ENCODE assay signal across 23 cellular contexts in the genomic region with DNA sequence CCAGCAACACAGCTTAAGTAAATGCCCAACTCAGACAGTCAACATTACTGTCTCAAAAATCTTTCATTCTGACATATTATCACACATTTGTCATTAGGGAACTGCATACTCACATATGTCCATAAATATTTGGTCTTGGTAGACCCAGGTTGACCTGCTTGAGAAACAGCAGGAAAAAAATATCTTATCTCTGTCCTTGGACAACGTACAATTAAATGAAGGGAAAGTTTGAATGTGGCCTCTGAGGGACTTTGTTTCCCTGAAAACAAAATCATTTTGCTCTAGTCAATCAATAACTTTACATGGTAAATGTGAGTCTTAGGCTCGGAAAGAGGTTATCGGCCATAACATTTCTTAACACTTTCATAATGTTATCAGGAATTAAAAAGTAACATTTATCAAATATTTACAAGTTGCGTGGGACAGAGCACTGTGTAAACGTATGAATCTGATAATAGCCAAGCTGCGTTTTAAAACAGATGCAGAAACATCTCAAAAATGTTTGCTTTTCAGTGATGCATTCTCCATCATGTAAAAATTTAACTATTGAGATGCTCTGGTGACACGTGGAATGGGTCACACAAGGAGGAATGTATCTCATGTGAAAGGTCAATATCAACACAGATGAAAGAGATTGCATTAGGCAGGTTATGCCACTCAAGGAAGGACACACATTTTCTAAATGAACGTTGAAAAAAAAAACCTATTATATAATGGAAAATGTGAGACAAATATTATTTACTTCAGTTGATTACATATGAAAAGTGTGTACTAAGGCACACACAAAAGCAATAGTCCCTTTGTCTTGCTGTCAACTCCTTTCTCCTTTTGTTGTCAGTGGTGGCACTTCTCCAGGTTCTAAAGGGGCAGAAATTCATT.
A peak's percentile ranks its signal among the peaks of the same experiment; 100 is the strongest.
DNase-seq lines count a peak whose midpoint lies in the region; ATAC-seq, FAIRE-seq and TF ChIP-seq lines count a peak whose summit lies in the region.
"Had no signal": no experiment of that assay in that cellular context is flagged by ENCODE, and none has a peak within 500 bp of the region (broad histone marks: within the 10 kb centered on the region; RNA-seq: fewer than 3 reads in every experiment).

No MANE protein-coding gene starts in this region.

- H3K27me3 Mint-ChIP-seq in endothelial cell (ENCODE audit: unreplicated experiment): peaks cover 3% of the 10 kb centered on the region
- H3K27me3 Mint-ChIP-seq: CD4-positive, alpha-beta T cell had no signal

- in situ Hi-C loops in Caki2 (cut with HindIII; ENCODE audit: low pct_unique_long_range_greater_than_20kb, low sequenced_read_pairs): no loop called here
- in situ Hi-C loops in mammary epithelial cell (cut with MboI; ENCODE audit: low sequenced_read_pairs in 2 of 2): no loop called here

- dilution Hi-C loops in mammary epithelial cell (cut with HindIII; ENCODE audit: low sequenced_read_pairs): no loop called here

- H3K27me3 ChIP-seq in small intestine (ENCODE audit: control insufficient read depth in 2 of 2, insufficient read depth in 2 of 2, low read length in 2 of 2) (no peaks in the 10 kb centered on the region), mammary epithelial cell (ENCODE audit: insufficient read depth, low read length) (no peaks in the 10 kb centered on the region)
- H3K27me3 ChIP-seq: BLaER1, Peyer's patch, SJSA1 had no signal

- H3K4me1 ChIP-seq in small intestine (ENCODE audit: control insufficient read depth in 2 of 2, insufficient read depth in 1 of 2, low read depth in 1 of 2, low read length in 1 of 2): no peaks in the 10 kb centered on the region
- H3K4me1 ChIP-seq in mammary epithelial cell (ENCODE audit: insufficient read depth, low read length): no peaks in the 10 kb centered on the region
- H3K4me1 ChIP-seq: BLaER1, Peyer's patch, SJSA1 had no signal

- no peaks in the 10 kb centered on the region for H4K20me1 ChIP-seq in mammary epithelial cell (ENCODE audit: insufficient read depth, low read length)
- H4K20me1 ChIP-seq: BLaER1 had no signal

- H3K4me3 Mint-ChIP-seq in endothelial cell (ENCODE audit: unreplicated experiment): no peak overlapping the region
- H3K4me3 Mint-ChIP-seq: CD4-positive, alpha-beta T cell had no signal

- 10 to 43% (median 29%) methylated on average over 8 of the region's 8 CpGs for whole genome bisulfite sequencing in small intestine, 3 donors
- 46% methylated on average over 8 of the region's 8 CpGs for WGBS in mammary epithelial cell (ENCODE audit: low coverage, missing lambda C conversion rate)

- CTCF ChIA-PET in mammary epithelial cell (lab: Charles Lee; ENCODE audit: low non-redundant PET): no interaction called here

- H3K79me2 ChIP-seq in mammary epithelial cell (ENCODE audit: insufficient read depth, low read length): no peaks in the 10 kb centered on the region

- H3K9ac ChIP-seq in mammary epithelial cell (ENCODE audit: insufficient read depth, low read length): no peak overlapping the region
- H3K9ac ChIP-seq: BLaER1 had no signal

- no peaks in the 10 kb centered on the region for H3K9me3 Mint-ChIP-seq in endothelial cell (ENCODE audit: unreplicated experiment)
- H3K9me3 Mint-ChIP-seq: CD4-positive, alpha-beta T cell had no signal

- H3K36me3 Mint-ChIP-seq in endothelial cell (ENCODE audit: low read depth, unreplicated experiment): no peaks in the 10 kb centered on the region

- no TSS peak for BruUV-seq in mammary epithelial cell (replicated peaks; lab: Mats Ljungman, UMichigan)

- no peak overlapping the region for H3K27ac Mint-ChIP-seq in endothelial cell (ENCODE audit: unreplicated experiment)
- H3K27ac Mint-ChIP-seq: CD4-positive, alpha-beta T cell had no signal

- intact Hi-C loops in mammary epithelial cell (cut with micrococcal nuclease): no loop called here

- no peak overlapping the region for H2AFZ ChIP-seq in mammary epithelial cell (ENCODE audit: low read depth, low read length)

- H3K27ac ChIP-seq in small intestine (ENCODE audit: low read depth in 1 of 2, low read length in 1 of 2) (no peak overlapping the region), mammary epithelial cell (ENCODE audit: insufficient read depth, low read depth, low read length) (no peak overlapping the region)
- H3K27ac ChIP-seq: BLaER1, Peyer's patch, SJSA1 had no signal

- no peak for FAIRE-seq in small intestine (lab: Jason Lieb, UNC)
- FAIRE-seq: GM18507 had no signal

- H3K4me2 ChIP-seq in mammary epithelial cell (ENCODE audit: insufficient read depth, low read depth, low read length): no peak overlapping the region
- H3K4me2 ChIP-seq: BLaER1 had no signal

- H3K9me3 ChIP-seq in small intestine (ENCODE audit: control insufficient read depth, low read depth) (no peaks in the 10 kb centered on the region), mammary epithelial cell (replicated peaks; ENCODE audit: insufficient read depth, low read length) (peaks cover 4% of the 10 kb centered on the region)
- H3K9me3 ChIP-seq: BLaER1, Peyer's patch, SJSA1 had no signal

- no peaks in the 10 kb centered on the region for H3K4me1 Mint-ChIP-seq in endothelial cell (ENCODE audit: unreplicated experiment)

- H3K4me3 ChIP-seq in small intestine (ENCODE audit: low read depth in 1 of 2, low read length in 2 of 2): no peak overlapping the region
- H3K4me3 ChIP-seq in mammary epithelial cell (replicated peaks in 1 of 3; ENCODE audit: insufficient read depth in 1 of 3, low read depth in 2 of 3, low read length in 3 of 3): no peak overlapping the region
- H3K4me3 ChIP-seq: BLaER1, Peyer's patch, SJSA1 had no signal

- H3K36me3 ChIP-seq in small intestine (ENCODE audit: control insufficient read depth in 2 of 2, insufficient read depth in 2 of 2, low read length in 2 of 2) (no peaks in the 10 kb centered on the region), mammary epithelial cell (ENCODE audit: insufficient read depth, low read length) (no peaks in the 10 kb centered on the region)
- H3K36me3 ChIP-seq: BLaER1, Peyer's patch, SJSA1 had no signal

- TF ChIP-seq CTCF in mammary epithelial cell (conservative IDR thresholded peaks at IDR 0.05 in 1 of 2, IDR thresholded peaks at IDR 0.05 in 1 of 2; ENCODE audit: extremely low read depth in 1 of 2, insufficient read depth in 1 of 2, low read depth in 1 of 2, low read length in 2 of 2) (no peak), endothelial cell (IDR thresholded peaks at IDR 0.05; ENCODE audit: unreplicated experiment) (no peak)

- ATAC-seq in left lobe of liver: peak; percentile 63
- no peak for ATAC-seq in GM18909 (IDR thresholded peaks at IDR 0.05; ENCODE audit: poor library complexity, unreplicated experiment)

- DNase-seq in Caki2 (ENCODE audit: low read depth): peak; percentile 8
- DNase-seq in DMS53 treated with DMSO at 0.1 percent for 48 hours (lab: John Stamatoyannopoulos, UW; ENCODE audit: unreplicated experiment): peak; percentile 75
- DNase-seq in left lobe of liver (ENCODE audit: low spot score): no peak
- peak; percentile 30 for DNase-seq in small intestine
- DNase-seq in mammary epithelial cell: no peak
- no peak for DNase-seq in endothelial cell (ENCODE audit: low spot score)
- DNase-seq: ACHN; CD4-positive, alpha-beta T cell; COR-L47; DMS153; GDM1; GOT3; Karpas-422; MV-4-11; NCI-H1694; NCI-H2081; NCI-H510A; NCI-H774; Peyer's patch had no signal

Comparison
In these comparisons a context has a peak if more than half of its experiments do, and no peak if none do; other contexts are left out.
1. DNase-seq: peak in Caki2 (single experiment), DMS53 treated with DMSO at 0.1 percent for 48 hours (single experiment) and small intestine (single experiment); none in left lobe of liver (single experiment), mammary epithelial cell (single experiment) and endothelial cell (single experiment).